ENCODE assay signal across 27 cellular contexts in genomic region chr16:87697792-87698191, GRCh38.
DNase-seq lines count a peak whose midpoint lies in the region; ATAC-seq, FAIRE-seq and TF ChIP-seq lines count a peak whose summit lies in the region.
"Had no signal": no experiment of that assay in that cellular context is flagged by ENCODE, and none has a peak within 500 bp of the region (broad histone marks: within the 10 kb centered on the region; RNA-seq: fewer than 3 reads in every experiment).

No MANE protein-coding gene starts in this region.

- H3K9me3 ChIP-seq in OCI-LY7 (ENCODE audit: low read length) (no peaks in the 10 kb centered on the region), H1 (ENCODE audit: insufficient read depth in 2 of 2, low read depth in 1 of 2, low read length in 1 of 2) (no peaks in the 10 kb centered on the region)
- H3K9me3 ChIP-seq: body of pancreas, Caco-2, heart right ventricle, left ventricle myocardium inferior, testis, uterus had no signal

- H3K79me1 ChIP-seq in H1 (ENCODE audit: low read depth, low read length): no peaks in the 10 kb centered on the region

- H3K27me3 ChIP-seq in H1 (replicated peaks in 1 of 4; ENCODE audit: control insufficient read depth in 3 of 4, extremely low read depth in 1 of 4, insufficient read depth in 3 of 4, low read length in 3 of 4): no peaks in the 10 kb centered on the region
- H3K27me3 ChIP-seq: body of pancreas, heart right ventricle, testis, uterus had no signal

- TF ChIP-seq RAD21 in H1 (IDR thresholded peaks at IDR 0.05 in 1 of 2, conservative IDR thresholded peaks at IDR 0.05 in 1 of 2; ENCODE audit: low read depth in 2 of 2, low read length in 2 of 2): no peak

- H3K9me2 ChIP-seq in OCI-LY7 (ENCODE audit: insufficient read depth, low read length): no peaks in the 10 kb centered on the region

- H2BK5ac ChIP-seq in H1 (ENCODE audit: low read depth, low read length): no peak overlapping the region

- peaks cover 31% of the 10 kb centered on the region for H3K4me1 Mint-ChIP-seq in stimulated activated naive CD8-positive, alpha-beta T cell treated with anti-CD3 and anti-CD28 coated beads, Interleukin-15, Interleukin-2, amounts not matched to agents 100 ng/mL and 50 ng/mL, for 24 hours (ENCODE audit: low read depth)
- H3K4me1 Mint-ChIP-seq in stimulated activated naive CD8-positive, alpha-beta T cell treated with anti-CD3 and anti-CD28 coated beads, Interleukin-15, amount 100 ng/mL, for 72 hours: peaks cover 21% of the 10 kb centered on the region
- no peaks in the 10 kb centered on the region for H3K4me1 Mint-ChIP-seq in mesothelial cell of epicardium
- H3K4me1 Mint-ChIP-seq: neural crest cell had no signal

- no peak overlapping the region for H2BK120ac ChIP-seq in H1 (replicated peaks; ENCODE audit: low read depth, low read length)

- no peaks in the 10 kb centered on the region for H4K20me1 ChIP-seq in OCI-LY7 (ENCODE audit: insufficient read depth, low read length)
- H4K20me1 ChIP-seq in H1 (replicated peaks in 1 of 2; ENCODE audit: control insufficient read depth in 1 of 2, insufficient read depth in 2 of 2, low read length in 2 of 2): peaks cover 7 to 9% of the 10 kb centered on the region in 2 experiments

- H3K27ac ChIP-seq in OCI-LY7 (ENCODE audit: low read depth, low read length, poor library complexity, severe bottlenecking) (peak overlapping the region; percentile 99), H1 (ENCODE audit: low read depth, low read length) (no peak overlapping the region)
- H3K27ac ChIP-seq: body of pancreas, heart right ventricle, left ventricle myocardium inferior, uterus had no signal

- H3K18ac ChIP-seq in H1 (ENCODE audit: extremely low read depth, low read length): no peak overlapping the region

- peak overlapping the region; percentile 70 for H3K4me2 ChIP-seq in OCI-LY7 (ENCODE audit: low read length)
- H3K4me2 ChIP-seq in H1 (ENCODE audit: insufficient read depth in 1 of 2, low read depth in 2 of 2, low read length in 2 of 2): no peak overlapping the region

- no peak for DNase-seq in stimulated activated naive CD8-positive, alpha-beta T cell treated with anti-CD3 and anti-CD28 coated beads, Interleukin-15, amount 100 ng/mL, for 72 hours
- DNase-seq in OCI-LY7 (ENCODE audit: low spot score) (no peak), H1 (ENCODE audit: low read depth in 1 of 2, low spot score in 2 of 2) (no peak), SK-N-DZ (ENCODE audit: low spot score) (no peak), mesothelial cell of epicardium (ENCODE audit: low spot score in 2 of 2, unreplicated experiment in 2 of 2) (no peak)
- no peak for DNase-seq in stimulated activated CD4-positive, alpha-beta T cell treated with anti-CD3 and anti-CD28 coated beads, Interleukin-15, amount 100 ng/mL, for 24 hours
- DNase-seq: activated CD4-positive, alpha-beta T cell treated with anti-CD3 and anti-CD28 coated beads for 4 hours; body of pancreas; Caco-2; DND-41; erythroblast; foreskin fibroblast; GOT3; heart right ventricle; left ventricle myocardium inferior; midbrain; NCI-H1105; NCI-H2029; NCI-H345; PC-3; posterior cingulate gyrus; SHP77; testis; uterus had no signal

- H4K91ac ChIP-seq in H1 (replicated peaks; ENCODE audit: insufficient read length, low read length): no peak overlapping the region

- no peak for TF ChIP-seq EP300 in H1 (IDR thresholded peaks at IDR 0.05; ENCODE audit: borderline replicate concordance in 1 of 2, low read depth in 2 of 2, low read length in 2 of 2)

- no peak overlapping the region for H3K56ac ChIP-seq in H1 (replicated peaks; ENCODE audit: insufficient read length, low read depth, low read length)

- no peaks in the 10 kb centered on the region for H3K9me3 Mint-ChIP-seq in stimulated activated naive CD8-positive, alpha-beta T cell treated with anti-CD3 and anti-CD28 coated beads, Interleukin-15, Interleukin-2, amounts not matched to agents 100 ng/mL and 50 ng/mL, for 24 hours
- no peaks in the 10 kb centered on the region for H3K9me3 Mint-ChIP-seq in stimulated activated naive CD8-positive, alpha-beta T cell treated with anti-CD3 and anti-CD28 coated beads, Interleukin-15, amount 100 ng/mL, for 72 hours
- no peaks in the 10 kb centered on the region for H3K9me3 Mint-ChIP-seq in mesothelial cell of epicardium
- H3K9me3 Mint-ChIP-seq: neural crest cell had no signal

- no peak overlapping the region for H3K4ac ChIP-seq in H1 (replicated peaks; ENCODE audit: insufficient read length, low read depth, low read length)

- H2BK12ac ChIP-seq in H1 (ENCODE audit: low read depth, low read length): no peak overlapping the region

- H3K27me3 Mint-ChIP-seq in stimulated activated naive CD8-positive, alpha-beta T cell treated with anti-CD3 and anti-CD28 coated beads, Interleukin-15, Interleukin-2, amounts not matched to agents 100 ng/mL and 50 ng/mL, for 24 hours: no peaks in the 10 kb centered on the region
- no peaks in the 10 kb centered on the region for H3K27me3 Mint-ChIP-seq in stimulated activated naive CD8-positive, alpha-beta T cell treated with anti-CD3 and anti-CD28 coated beads, Interleukin-15, amount 100 ng/mL, for 72 hours
- no peaks in the 10 kb centered on the region for H3K27me3 Mint-ChIP-seq in mesothelial cell of epicardium (ENCODE audit: low read depth)

- H3K4me1 ChIP-seq in OCI-LY7 (ENCODE audit: insufficient read depth, low read length, poor library complexity, severe bottlenecking) (peaks cover 59% of the 10 kb centered on the region), H1 (replicated peaks in 1 of 4; ENCODE audit: control insufficient read depth in 3 of 4, insufficient read depth in 4 of 4, low read length in 3 of 4) (no peaks in the 10 kb centered on the region)
- H3K4me1 ChIP-seq: body of pancreas, Caco-2, uterus had no signal

- H3K23me2 ChIP-seq in H1 (ENCODE audit: low read depth, low read length): no peaks in the 10 kb centered on the region

- peaks cover 28% of the 10 kb centered on the region for H3K36me3 Mint-ChIP-seq in stimulated activated naive CD8-positive, alpha-beta T cell treated with anti-CD3 and anti-CD28 coated beads, Interleukin-15, Interleukin-2, amounts not matched to agents 100 ng/mL and 50 ng/mL, for 24 hours (ENCODE audit: low read depth)
- H3K36me3 Mint-ChIP-seq in mesothelial cell of epicardium: peaks cover 3% of the 10 kb centered on the region

- H3K79me2 ChIP-seq in OCI-LY7 (ENCODE audit: insufficient read depth, low read depth, low read length) (no peaks in the 10 kb centered on the region), H1 (ENCODE audit: control insufficient read depth in 1 of 2, insufficient read depth in 2 of 2, low read length in 2 of 2) (no peaks in the 10 kb centered on the region)

- CTCF ChIA-PET in OCI-LY7 (lab: Charles Lee; ENCODE audit: unreplicated experiment): interaction anchor here (1.8 kb wide), 1 partner anchor 28 kb away, joined by 6 read pairs; no protein-coding TSS in a partner anchor
- CTCF ChIA-PET in H1 (lab: Charles Lee; ENCODE audit: partially characterized antibody): interaction anchor here (0.8 to 1.6 kb wide), 3 partner anchors 24 to 266 kb away, joined by 3 to 5 read pairs (median 3); no protein-coding TSS in a partner anchor

- POLR2A ChIA-PET in OCI-LY7 (lab: Charles Lee): interaction anchor here (0.5 to 1.0 kb wide), 3 partner anchors 27 to 71 kb away, joined by 4 to 6 read pairs (median 4); no protein-coding TSS in a partner anchor
- POLR2A ChIA-PET in H1 (lab: Charles Lee; ENCODE audit: partially characterized antibody): no interaction called here

- peak overlapping the region; percentile 48 for H3K27ac Mint-ChIP-seq in stimulated activated naive CD8-positive, alpha-beta T cell treated with anti-CD3 and anti-CD28 coated beads, Interleukin-15, Interleukin-2, amounts not matched to agents 100 ng/mL and 50 ng/mL, for 24 hours
- peak overlapping the region in 1 of 2 donors; percentile 39 for H3K27ac Mint-ChIP-seq in stimulated activated naive CD8-positive, alpha-beta T cell treated with anti-CD3 and anti-CD28 coated beads, Interleukin-15, amount 100 ng/mL, for 72 hours
- no peak overlapping the region for H3K27ac Mint-ChIP-seq in mesothelial cell of epicardium

- no peak overlapping the region for H3K23ac ChIP-seq in H1 (ENCODE audit: insufficient read length)

- H3K4me3 Mint-ChIP-seq in stimulated activated naive CD8-positive, alpha-beta T cell treated with anti-CD3 and anti-CD28 coated beads, Interleukin-15, Interleukin-2, amounts not matched to agents 100 ng/mL and 50 ng/mL, for 24 hours: no peak overlapping the region
- no peak overlapping the region for H3K4me3 Mint-ChIP-seq in stimulated activated naive CD8-positive, alpha-beta T cell treated with anti-CD3 and anti-CD28 coated beads, Interleukin-15, amount 100 ng/mL, for 72 hours
- H3K4me3 Mint-ChIP-seq in mesothelial cell of epicardium: no peak overlapping the region
- H3K4me3 Mint-ChIP-seq: neural crest cell had no signal

- no peak overlapping the region for H4K8ac ChIP-seq in H1 (ENCODE audit: extremely low read depth, insufficient read depth, low read length)

- BruUV-seq in OCI-LY7 (replicated peaks; lab: Mats Ljungman, UMichigan): no TSS peak

- H2BK20ac ChIP-seq in H1 (ENCODE audit: low read length): no peak overlapping the region

- peaks cover 60% of the 10 kb centered on the region for H3K36me3 ChIP-seq in OCI-LY7 (ENCODE audit: insufficient read depth, low read length)
- peaks cover 9 to 40% (median 22%) of the 10 kb centered on the region in 4 experiments; a peak in 7 of 8 replicates for H3K36me3 ChIP-seq in H1 (ENCODE audit: control insufficient read depth in 2 of 4, insufficient read depth in 4 of 4, low read length in 3 of 4)
- H3K36me3 ChIP-seq: uterus had no signal

- no peak overlapping the region for H3K9ac ChIP-seq in H1 (replicated peaks in 1 of 4; ENCODE audit: extremely low read depth in 1 of 4, low read depth in 3 of 4, low read length in 3 of 4)

- no peak overlapping the region for H2AFZ ChIP-seq in OCI-LY7 (ENCODE audit: low read length)
- H2AFZ ChIP-seq in H1 (ENCODE audit: low read length): no peak overlapping the region

- no peak overlapping the region for H4K5ac ChIP-seq in H1 (ENCODE audit: insufficient read length, low read depth, low read length)

- H3K4me3 ChIP-seq in OCI-LY7 (ENCODE audit: low read depth, low read length, poor library complexity, severe bottlenecking): peak overlapping the region; percentile 40
- H3K4me3 ChIP-seq in H1 (ENCODE audit: extremely low read depth in 1 of 4, insufficient read depth in 2 of 4, low read depth in 3 of 4, low read length in 4 of 4): no peak overlapping the region
- H3K4me3 ChIP-seq: body of pancreas, heart right ventricle, left ventricle myocardium inferior, testis, uterus had no signal

- no peak for TF ChIP-seq POLR2A in H1 (IDR thresholded peaks at IDR 0.05; ENCODE audit: control extremely low read depth in 1 of 2, low read depth in 2 of 2, low read length in 2 of 2)

- TF ChIP-seq CTCF in OCI-LY7 (conservative IDR thresholded peaks at IDR 0.05; ENCODE audit: low read length): no peak
- no peak for TF ChIP-seq CTCF in H1 (IDR thresholded peaks at IDR 0.05; ENCODE audit: control extremely low read depth in 1 of 3, insufficient read depth in 1 of 3, low read depth in 1 of 3, low read length in 3 of 3)
- no peak for TF ChIP-seq CTCF in mesothelial cell of epicardium (IDR thresholded peaks at IDR 0.05; ENCODE audit: unreplicated experiment)

- WGBS in H1 (ENCODE audit: extremely low coverage in 1 of 2, insufficient coverage in 1 of 2, insufficient read length in 1 of 2, insufficient replicate concordance in 2 of 2, low coverage in 1 of 2, low lambda C conversion rate in 2 of 2, missing lambda C conversion rate in 1 of 2), 2 experiments: 85% methylated on average over 14 of the region's 14 CpGs; no CpG with 5 or more reads in 1 of the 2 experiments

- ATAC-seq in stimulated activated naive CD8-positive, alpha-beta T cell treated with anti-CD3 and anti-CD28 coated beads, Interleukin-15, amount 100 ng/mL, for 72 hours: no peak
- ATAC-seq: body of pancreas, heart right ventricle, PC-3, sciatic nerve had no signal

- intact Hi-C loops in OCI-LY7 (cut with micrococcal nuclease; ENCODE audit: unreplicated experiment): no loop called here

- H3K14ac ChIP-seq in H1 (ENCODE audit: insufficient read length): no peak overlapping the region

- no peak for FAIRE-seq in H1 (lab: Jason Lieb, UNC)

- H2AK5ac ChIP-seq in H1 (ENCODE audit: low read depth, low read length): no peak overlapping the region

- H2BK15ac ChIP-seq in H1 (ENCODE audit: low read length): no peak overlapping the region
